In the genomic region with DNA sequence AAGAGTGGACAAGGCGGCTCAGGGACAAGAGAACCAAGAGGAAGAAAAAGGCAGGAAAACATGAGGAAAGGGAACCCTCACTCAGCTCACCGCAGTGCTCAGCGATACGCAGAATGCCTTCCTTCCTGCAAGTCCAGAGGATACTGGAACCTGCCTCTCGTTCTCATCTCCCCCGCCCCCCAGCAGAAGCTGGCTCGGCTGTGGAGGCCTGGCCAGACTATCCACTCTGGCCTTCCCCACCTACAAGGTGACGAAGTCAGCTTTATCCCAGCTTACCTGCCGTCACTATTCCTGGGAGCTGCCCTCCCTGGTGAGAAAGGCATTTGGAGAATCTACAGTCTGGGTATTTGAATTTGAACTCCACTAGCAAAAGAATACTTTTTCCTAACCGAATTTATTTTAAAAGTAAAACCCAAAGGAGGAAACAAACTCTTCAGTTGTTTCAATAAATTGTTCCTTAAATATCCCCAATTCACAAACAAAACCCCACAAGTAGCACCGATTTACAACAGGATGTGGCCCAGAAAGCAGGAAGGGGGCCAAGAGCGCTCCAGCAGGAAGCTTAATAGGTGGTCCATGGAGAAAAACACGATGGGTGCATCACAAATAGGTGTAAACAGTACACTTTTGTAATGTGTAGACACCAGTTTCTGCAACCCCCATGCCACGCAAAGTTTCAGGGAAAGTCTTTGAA, we compare ENCODE assay signal across 8 cellular contexts. TPM values are rescaled to one million over a fixed set of nuclear protein-coding genes. Genes with fewer than 3 reads are reported as not detected.
A peak's percentile ranks its signal among the peaks of the same experiment; 100 is the strongest.
DNase-seq lines count a peak whose midpoint lies in the region; ATAC-seq and TF ChIP-seq lines count a peak whose summit lies in the region.

No MANE protein-coding gene starts in this region.

- H3K36me3 ChIP-seq in iPS-20b (ENCODE audit: insufficient read depth, low read depth, low read length), result peaks cover 16% of the 10 kb centered on the region; the same call in 1 of the 2 replicates

- no peaks in the 10 kb centered on the region for H3K27me3 ChIP-seq in iPS-20b (ENCODE audit: insufficient read depth, low read length)

- H3K27ac ChIP-seq in iPS-20b (ENCODE audit: low read length), result peak overlapping the region; percentile 95

- peaks cover 67% of the 10 kb centered on the region for H3K4me1 Mint-ChIP-seq in HFFc6 (ENCODE audit: low read depth)
- H3K4me1 Mint-ChIP-seq in activated naive CD8-positive, alpha-beta T cell treated with anti-CD3 and anti-CD28 coated beads, Interleukin-2, amount 50 U/mL, for 24 hours, result peaks cover 74% of the 10 kb centered on the region
- peaks cover 42 to 69% of the 10 kb centered on the region in 2 donors for H3K4me1 Mint-ChIP-seq in stimulated activated naive B cell treated with anti-CD40 and anti-IgM and Interleukin-4, amounts not matched to agents 10 μg/mL and 1 μg/mL and 100 μg/mL, for 72 hours

- H3K27me3 Mint-ChIP-seq in HFFc6 (ENCODE audit: insufficient read depth), result no peaks in the 10 kb centered on the region; the same call in 1 of the 2 replicates
- H3K27me3 Mint-ChIP-seq in activated naive CD8-positive, alpha-beta T cell treated with anti-CD3 and anti-CD28 coated beads, Interleukin-2, amount 50 U/mL, for 24 hours, result no peaks in the 10 kb centered on the region
- H3K27me3 Mint-ChIP-seq in stimulated activated naive B cell treated with anti-CD40 and anti-IgM and Interleukin-4, amounts not matched to agents 10 μg/mL and 1 μg/mL and 100 μg/mL, for 72 hours, result no peaks in the 10 kb centered on the region

- DNase-seq in HFFc6 (no peak), NCI-H2171 (lab: John Stamatoyannopoulos, UW) (no peak), GOT3 (lab: John Stamatoyannopoulos, UW) (no peak)
- no peak for DNase-seq in activated naive CD8-positive, alpha-beta T cell treated with anti-CD3 and anti-CD28 coated beads, Interleukin-2, amount 50 U/mL, for 24 hours
- no peak for DNase-seq in stimulated activated naive B cell treated with anti-CD40 and anti-IgM and Interleukin-4, amounts not matched to agents 10 μg/mL and 1 μg/mL and 100 μg/mL, for 72 hours

- H3K9ac ChIP-seq in iPS-20b (ENCODE audit: low read depth, low read length), result peak overlapping the region; percentile 92

- H3K27ac Mint-ChIP-seq in HFFc6, result peak overlapping the region; percentile 86
- H3K27ac Mint-ChIP-seq in activated naive CD8-positive, alpha-beta T cell treated with anti-CD3 and anti-CD28 coated beads, Interleukin-2, amount 50 U/mL, for 24 hours, result peak overlapping the region; percentile 74
- H3K27ac Mint-ChIP-seq in stimulated activated naive B cell treated with anti-CD40 and anti-IgM and Interleukin-4, amounts not matched to agents 10 μg/mL and 1 μg/mL and 100 μg/mL, for 72 hours, result peak overlapping the region; percentile 84

- H3K4me3 ChIP-seq in iPS-20b (ENCODE audit: low read length), result peak overlapping the region; percentile 99

- peak overlapping the region; percentile 88 for H3K4me3 Mint-ChIP-seq in HFFc6
- H3K4me3 Mint-ChIP-seq in activated naive CD8-positive, alpha-beta T cell treated with anti-CD3 and anti-CD28 coated beads, Interleukin-2, amount 50 U/mL, for 24 hours, result peak overlapping the region; percentile 83
- peak overlapping the region; percentile 92 to 93 for H3K4me3 Mint-ChIP-seq in stimulated activated naive B cell treated with anti-CD40 and anti-IgM and Interleukin-4, amounts not matched to agents 10 μg/mL and 1 μg/mL and 100 μg/mL, for 72 hours

- peaks cover 45% of the 10 kb centered on the region for H3K4me1 ChIP-seq in iPS-20b (ENCODE audit: insufficient read depth, low read length)

- ATAC-seq in activated naive CD8-positive, alpha-beta T cell treated with anti-CD3 and anti-CD28 coated beads, Interleukin-2, amount 50 U/mL, for 24 hours, result no peak
- no peak for ATAC-seq in stimulated activated naive B cell treated with anti-CD40 and anti-IgM and Interleukin-4, amounts not matched to agents 10 μg/mL and 1 μg/mL and 100 μg/mL, for 72 hours (replicated peaks)
- no peak for ATAC-seq in HG03135 (IDR thresholded peaks at IDR 0.05; ENCODE audit: unreplicated experiment)
- ATAC-seq in GM19455 (IDR thresholded peaks at IDR 0.05; ENCODE audit: unreplicated experiment), result no peak

- H3K9me3 Mint-ChIP-seq in HFFc6, result no peaks in the 10 kb centered on the region
- no peaks in the 10 kb centered on the region for H3K9me3 Mint-ChIP-seq in activated naive CD8-positive, alpha-beta T cell treated with anti-CD3 and anti-CD28 coated beads, Interleukin-2, amount 50 U/mL, for 24 hours
- no peaks in the 10 kb centered on the region for H3K9me3 Mint-ChIP-seq in stimulated activated naive B cell treated with anti-CD40 and anti-IgM and Interleukin-4, amounts not matched to agents 10 μg/mL and 1 μg/mL and 100 μg/mL, for 72 hours

- peaks cover 8% of the 10 kb centered on the region; the same call in 1 of the 2 replicates for H3K36me3 Mint-ChIP-seq in HFFc6 (ENCODE audit: low read depth)
- H3K36me3 Mint-ChIP-seq in activated naive CD8-positive, alpha-beta T cell treated with anti-CD3 and anti-CD28 coated beads, Interleukin-2, amount 50 U/mL, for 24 hours (ENCODE audit: low read depth), result peaks cover 19% of the 10 kb centered on the region
- H3K36me3 Mint-ChIP-seq in stimulated activated naive B cell treated with anti-CD40 and anti-IgM and Interleukin-4, amounts not matched to agents 10 μg/mL and 1 μg/mL and 100 μg/mL, for 72 hours, result peaks cover 4 to 7% of the 10 kb centered on the region in 2 donors

- no peaks in the 10 kb centered on the region for H3K9me3 ChIP-seq in iPS-20b (ENCODE audit: insufficient read depth, low read depth, low read length)

- no peak for TF ChIP-seq CTCF in HFFc6 (IDR thresholded peaks at IDR 0.05)

RNA-seq across cellular contexts. Expression of a gene that starts 2.1 kb away (rescaled TPM):
- 10 to 100 TPM; 31.9 to 36.1 (median 34.8) TPM for total RNA-seq in HFFc6 (2021; fragmentation: NEBNext Ultra II Directional; extraction: Animal tissue kit (Norgen Biotek cat#: 25700))

RNA-seq across cellular contexts. Expression of a gene that starts 9.6 kb away (rescaled TPM):
- total RNA-seq in HFFc6 (2021; fragmentation: NEBNext Ultra II Directional; extraction: Animal tissue kit (Norgen Biotek cat#: 25700)), result 10 to 100 TPM; 19.1 to 26.9 (median 22.6) TPM

RNA-seq across cellular contexts. Expression of a gene that starts 24.1 kb away (rescaled TPM):
- total RNA-seq in HFFc6 (2021; fragmentation: NEBNext Ultra II Directional; extraction: Animal tissue kit (Norgen Biotek cat#: 25700)), result 10 to 100 TPM; 32.8 to 47.0 (median 35.7) TPM
